15 cellular contexts compared by ENCODE assay signal in the genomic region with DNA sequence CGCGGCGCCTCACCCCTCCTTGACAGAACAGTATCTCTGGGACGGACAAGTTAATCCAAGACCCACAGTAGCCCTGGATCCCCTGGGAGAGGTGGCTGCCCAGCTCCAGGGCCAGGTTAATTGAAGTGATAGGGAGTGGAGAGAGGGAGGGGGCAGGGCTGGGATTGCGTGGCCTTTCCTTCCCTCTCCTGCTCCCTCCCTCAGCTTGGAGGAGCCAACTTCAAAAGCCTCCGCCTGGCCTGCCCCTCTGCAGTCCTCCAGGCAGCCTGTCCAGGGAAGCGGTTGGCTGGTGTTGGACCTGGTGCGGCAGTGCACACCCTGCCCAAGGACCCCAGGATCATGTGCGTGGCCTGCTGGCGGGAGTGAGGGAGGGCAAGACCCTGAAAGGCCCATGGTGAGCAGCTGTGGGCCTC. TPM values are rescaled to one million over a fixed set of nuclear protein-coding genes. Genes with fewer than 3 reads are reported as not detected.
DNase-seq lines count a peak whose midpoint lies in the region; ATAC-seq and TF ChIP-seq lines count a peak whose summit lies in the region.
"Had no signal": no experiment of that assay in that cellular context is flagged by ENCODE, and none has a peak within 500 bp of the region (broad histone marks: within the 10 kb centered on the region; RNA-seq: fewer than 3 reads in every experiment).

A gene with protein sequence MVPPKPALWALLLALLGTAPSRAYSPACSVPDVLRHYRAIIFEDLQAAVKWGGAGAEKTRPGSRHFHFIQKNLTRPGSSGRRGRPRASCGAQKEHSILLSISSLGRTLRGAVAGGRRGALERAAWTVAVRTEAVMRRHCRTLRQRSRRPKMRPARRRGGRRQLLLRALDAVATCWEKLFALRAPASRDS (plus strand): TSS at position 250 of the 413 bp plus-strand sequence. CDS start 142 bp downstream, at position 392.

- no CpG with 5 or more reads among the region's 10 CpGs for WGBS in mesendoderm (ENCODE audit: extremely low coverage, insufficient coverage, low lambda C conversion rate)

- H3K9ac ChIP-seq in mesendoderm (ENCODE audit: low read length) = no peak within 1 kb of the TSS
- H3K9ac ChIP-seq: SK-N-SH had no signal

- no peak within 1 kb of the TSS for H2BK120ac ChIP-seq in mesendoderm (ENCODE audit: low read depth, low read length)

- CTCF ChIA-PET in activated CD8-positive, alpha-beta T cell treated with anti-CD3 and anti-CD28 coated beads, Interleukin-2, amount 10 ng/mL, durations not matched to agents 7 days and 5 days (lab: Charles Lee) = interaction anchor here (1.6 to 7.5 kb wide), 3 partner anchors 55 to 498 kb away, joined by 4 to 197 read pairs (median 9); partner anchors contain the start of genes PRPF6 and SAMD10

- TF ChIP-seq POLR2A in erythroblast (IDR thresholded peaks at IDR 0.05; ENCODE audit: low read length) = no peak

- H3K4me1 ChIP-seq in GM23338 (ENCODE audit: insufficient read depth) (peaks cover 29% of the 10 kb centered on the region), mesendoderm (ENCODE audit: control insufficient read depth, low read depth, low read length) (peaks cover 2% of the 10 kb centered on the region)

- peaks cover 14% of the 10 kb centered on the region for H3K36me3 Mint-ChIP-seq in T-helper 2 cell treated with Interferon-gamma antibody and Interleukin-4, amounts not matched to agents 5 μg/mL and 100 μg/mL, for 36 hours (ENCODE audit: low read depth)
- H3K36me3 Mint-ChIP-seq in GM23338 (ENCODE audit: low read depth) = peaks cover 10% of the 10 kb centered on the region
- H3K36me3 Mint-ChIP-seq in activated CD8-positive, alpha-beta T cell treated with anti-CD3 and anti-CD28 coated beads, Interleukin-2, amount 10 ng/mL, durations not matched to agents 7 days and 5 days (ENCODE audit: low read depth) = peaks cover 35% of the 10 kb centered on the region
- peaks cover 12% of the 10 kb centered on the region for H3K36me3 Mint-ChIP-seq in osteocyte (ENCODE audit: unreplicated experiment)

- TF ChIP-seq CTCF in GM23338 (conservative IDR thresholded peaks at IDR 0.05; ENCODE audit: low read depth in 2 of 2) (no peak), osteocyte (IDR thresholded peaks at IDR 0.05) (no peak)

- H3K9me3 Mint-ChIP-seq in T-helper 2 cell treated with Interferon-gamma antibody and Interleukin-4, amounts not matched to agents 5 μg/mL and 100 μg/mL, for 36 hours = no peaks in the 10 kb centered on the region
- no peaks in the 10 kb centered on the region for H3K9me3 Mint-ChIP-seq in GM23338
- H3K9me3 Mint-ChIP-seq in activated CD8-positive, alpha-beta T cell treated with anti-CD3 and anti-CD28 coated beads, Interleukin-2, amount 10 ng/mL, durations not matched to agents 7 days and 5 days (ENCODE audit: insufficient read depth) = no peaks in the 10 kb centered on the region
- no peaks in the 10 kb centered on the region for H3K9me3 Mint-ChIP-seq in osteocyte (ENCODE audit: unreplicated experiment)

- H2BK5ac ChIP-seq in mesendoderm (ENCODE audit: low read length) = no peak within 1 kb of the TSS

- H3F3A ChIP-seq in GM23338 (replicated peaks; ENCODE audit: low read depth) = peaks cover 10% of the 10 kb centered on the region; the same call in 1 of the 2 replicates

- H3K27me3 ChIP-seq in GM23338 (ENCODE audit: insufficient read depth) (peaks cover 37% of the 10 kb centered on the region), mesendoderm (ENCODE audit: insufficient read depth, low read length, poor library complexity) (no peaks in the 10 kb centered on the region)

- H4K8ac ChIP-seq in mesendoderm (ENCODE audit: low read depth, low read length) = no peak within 1 kb of the TSS

- H3K27me3 Mint-ChIP-seq in T-helper 2 cell treated with Interferon-gamma antibody and Interleukin-4, amounts not matched to agents 5 μg/mL and 100 μg/mL, for 36 hours (ENCODE audit: low read depth) = no peaks in the 10 kb centered on the region
- H3K27me3 Mint-ChIP-seq in GM23338 (ENCODE audit: insufficient read depth, low read depth, poor library complexity) (peaks cover 37% of the 10 kb centered on the region), osteocyte (ENCODE audit: unreplicated experiment) (peaks cover 7% of the 10 kb centered on the region)
- H3K27me3 Mint-ChIP-seq in activated CD8-positive, alpha-beta T cell treated with anti-CD3 and anti-CD28 coated beads, Interleukin-2, amount 10 ng/mL, durations not matched to agents 7 days and 5 days (ENCODE audit: low read depth) = no peaks in the 10 kb centered on the region

- no peaks in the 10 kb centered on the region for H4K20me1 ChIP-seq in GM23338 (replicated peaks; ENCODE audit: insufficient read depth)

- no peak within 1 kb of the TSS for H4K5ac ChIP-seq in mesendoderm (ENCODE audit: low read length)

- peak within 1 kb of the TSS; percentile 76 for H3K4me3 Mint-ChIP-seq in T-helper 2 cell treated with Interferon-gamma antibody and Interleukin-4, amounts not matched to agents 5 μg/mL and 100 μg/mL, for 36 hours
- H3K4me3 Mint-ChIP-seq in GM23338 (peak within 1 kb of the TSS; percentile 42; the same call in 1 of the 3 replicates), osteocyte (ENCODE audit: unreplicated experiment) (no peak within 1 kb of the TSS)
- H3K4me3 Mint-ChIP-seq in activated CD8-positive, alpha-beta T cell treated with anti-CD3 and anti-CD28 coated beads, Interleukin-2, amount 10 ng/mL, durations not matched to agents 7 days and 5 days = peak within 1 kb of the TSS; percentile 76

- peak within 1 kb of the TSS; percentile 42 for H3K56ac ChIP-seq in mesendoderm (ENCODE audit: low read length)

- H3K4me2 ChIP-seq in GM23338 (peak within 1 kb of the TSS; percentile 91; the same call in 1 of the 2 replicates), mesendoderm (ENCODE audit: low read length) (no peak within 1 kb of the TSS)
- H3K4me2 ChIP-seq: SK-N-SH had no signal

- H3K4ac ChIP-seq in mesendoderm (ENCODE audit: low read depth, low read length) = no peak within 1 kb of the TSS

- no peak for DNase-seq in T-helper 2 cell treated with Interferon-gamma antibody and Interleukin-4, amounts not matched to agents 5 μg/mL and 100 μg/mL, for 36 hours (ENCODE audit: low spot score)
- DNase-seq in T-helper 2 cell = no peak
- DNase-seq in GM23338 (ENCODE audit: low spot score) = peak; percentile 69
- DNase-seq in activated CD8-positive, alpha-beta T cell treated with anti-CD3 and anti-CD28 coated beads, Interleukin-2, amount 10 ng/mL, durations not matched to agents 7 days and 5 days = no peak
- DNase-seq in mesendoderm = peak; percentile 78
- no peak for DNase-seq in erythroblast (lab: John Stamatoyannopoulos, UW)
- no peak for DNase-seq in osteocyte (ENCODE audit: extremely low spot score, unreplicated experiment)
- DNase-seq: anterior cingulate cortex, foreskin fibroblast, mesenchymal stem cell, NCI-H2029, NCI-H774, posterior cingulate gyrus, SK-N-SH had no signal

- ATAC-seq in GM23338 = peak; percentile 3; the same call in 2 of the 3 replicates
- ATAC-seq in activated CD8-positive, alpha-beta T cell treated with anti-CD3 and anti-CD28 coated beads, Interleukin-2, amount 10 ng/mL, durations not matched to agents 7 days and 5 days = no peak
- no peak for ATAC-seq in GM19463 (IDR thresholded peaks at IDR 0.05; ENCODE audit: unreplicated experiment)

- H3K18ac ChIP-seq in mesendoderm (ENCODE audit: low read length) = no peak within 1 kb of the TSS

- H2AFZ ChIP-seq in GM23338 = no peak within 1 kb of the TSS

- H2AK5ac ChIP-seq in mesendoderm (ENCODE audit: low read length) = no peak within 1 kb of the TSS

- H3K36me3 ChIP-seq in GM23338 (ENCODE audit: insufficient read depth) (no peaks in the 10 kb centered on the region), mesendoderm (ENCODE audit: control insufficient read depth, insufficient read depth, low read length) (peaks cover 4% of the 10 kb centered on the region)

- POLR2A ChIA-PET in activated CD8-positive, alpha-beta T cell treated with anti-CD3 and anti-CD28 coated beads, Interleukin-2, amount 10 ng/mL, durations not matched to agents 7 days and 5 days (lab: Charles Lee) = interaction anchor here (1.2 to 6.0 kb wide), 4 partner anchors 11 to 140 kb away, joined by 3 to 77 read pairs (median 4); partner anchors contain the start of genes PRPF6 and SAMD10

- H3K79me2 ChIP-seq in GM23338 (replicated peaks; ENCODE audit: insufficient read depth) (no peaks in the 10 kb centered on the region), mesendoderm (ENCODE audit: control insufficient read depth, insufficient read depth, low read length) (no peaks in the 10 kb centered on the region)

- peaks cover 40% of the 10 kb centered on the region for H3K4me1 Mint-ChIP-seq in T-helper 2 cell treated with Interferon-gamma antibody and Interleukin-4, amounts not matched to agents 5 μg/mL and 100 μg/mL, for 36 hours (ENCODE audit: low read depth)
- H3K4me1 Mint-ChIP-seq in GM23338 (peaks cover 32% of the 10 kb centered on the region), osteocyte (ENCODE audit: unreplicated experiment) (peaks cover 13% of the 10 kb centered on the region)
- H3K4me1 Mint-ChIP-seq in activated CD8-positive, alpha-beta T cell treated with anti-CD3 and anti-CD28 coated beads, Interleukin-2, amount 10 ng/mL, durations not matched to agents 7 days and 5 days (ENCODE audit: low read depth) = peaks cover 68% of the 10 kb centered on the region

- peak within 1 kb of the TSS; percentile 96 for H3K27ac Mint-ChIP-seq in T-helper 2 cell treated with Interferon-gamma antibody and Interleukin-4, amounts not matched to agents 5 μg/mL and 100 μg/mL, for 36 hours
- H3K27ac Mint-ChIP-seq in GM23338 (no peak within 1 kb of the TSS), osteocyte (ENCODE audit: unreplicated experiment) (no peak within 1 kb of the TSS)
- H3K27ac Mint-ChIP-seq in activated CD8-positive, alpha-beta T cell treated with anti-CD3 and anti-CD28 coated beads, Interleukin-2, amount 10 ng/mL, durations not matched to agents 7 days and 5 days = peak within 1 kb of the TSS; percentile 99

- no peak within 1 kb of the TSS for H3K27ac ChIP-seq in GM23338 (ENCODE audit: low read depth)
- H3K27ac ChIP-seq in mesendoderm (ENCODE audit: low read depth, low read length) = no peak within 1 kb of the TSS

- H3K9me2 ChIP-seq in GM23338 (ENCODE audit: insufficient read depth) = no peaks in the 10 kb centered on the region
- H3K9me2 ChIP-seq: SK-N-SH had no signal

- no peak within 1 kb of the TSS for H3K4me3 ChIP-seq in GM23338
- no peak within 1 kb of the TSS for H3K4me3 ChIP-seq in mesendoderm (ENCODE audit: low read length)

- H2BK15ac ChIP-seq in mesendoderm (replicated peaks; ENCODE audit: low read depth) = no peak within 1 kb of the TSS

- H3K79me1 ChIP-seq in mesendoderm (ENCODE audit: low read length) = no peaks in the 10 kb centered on the region

- H3K23ac ChIP-seq in mesendoderm (ENCODE audit: low read length) = no peak within 1 kb of the TSS

RNA-seq across cellular contexts. Expression of the gene that starts here (rescaled TPM):
- 0.73 and 0.85 TPM in 2 replicates for total RNA-seq in GM23338 (2014; rRNA removed; shearing (Covaris generic))
- polyA plus RNA-seq in GM23338 (2016; fragmentation: Nextera tagmentation; extraction: Ambion mirVana) = 0.68 and 0.82 TPM in 2 replicates
- 1 to 10 TPM; 6.4 to 7.6 TPM for total RNA-seq in activated CD8-positive, alpha-beta T cell treated with anti-CD3 and anti-CD28 coated beads, Interleukin-2, amount 10 ng/mL, durations not matched to agents 7 days and 5 days
- polyA plus RNA-seq in mesendoderm (2013, experiment 1 of 2) = 0.27 TPM
- polyA plus RNA-seq in mesendoderm (2013, experiment 2 of 2) = 0.18 TPM
- 1.3 and 1.4 TPM in 2 replicates for total RNA-seq in osteocyte

Comparison
In these comparisons a context has a peak if more than half of its experiments do, and no peak if none do; other contexts are left out.
1. Peak in DNase-seq, ATAC-seq and H3K4me2 ChIP-seq in GM23338; RNA of the gene not detected or under 1 TPM.
2. H3K27ac Mint-ChIP-seq: peak in T-helper 2 cell treated with Interferon-gamma antibody and Interleukin-4, amounts not matched to agents 5 μg/mL and 100 μg/mL, for 36 hours (single experiment) and activated CD8-positive, alpha-beta T cell treated with anti-CD3 and anti-CD28 coated beads, Interleukin-2, amount 10 ng/mL, durations not matched to agents 7 days and 5 days (single experiment); none in GM23338 (single experiment) and osteocyte (single experiment).